24 cellular contexts compared by ENCODE assay signal in genomic region chr13:105142556-105142955, GRCh38.
DNase-seq lines count a peak whose midpoint lies in the region; ATAC-seq, FAIRE-seq and TF ChIP-seq lines count a peak whose summit lies in the region.
"Had no signal": no experiment of that assay in that cellular context is flagged by ENCODE, and none has a peak within 500 bp of the region (broad histone marks: within the 10 kb centered on the region; RNA-seq: fewer than 3 reads in every experiment).

No MANE protein-coding gene starts in this region.

- no peaks in the 10 kb centered on the region for H3K9me3 ChIP-seq in endothelial cell of umbilical vein (replicated peaks; ENCODE audit: control insufficient read depth, insufficient read depth, low read length)
- H3K9me3 ChIP-seq: BE2C, BLaER1 had no signal

- DNase-seq in Jurkat, Clone E6-1 (ENCODE audit: low read depth, low spot score), result peak; percentile 22
- DNase-seq in dermis microvascular lymphatic vessel endothelial cell (ENCODE audit: low read depth in 2 of 2) (peak; percentile 12 to 67), endothelial cell of umbilical vein (ENCODE audit: low read depth, low spot score) (peak; percentile 40), NCI-H526 treated with DMSO at 0.1 percent for 48 hours (lab: John Stamatoyannopoulos, UW) (no peak), HuH-7.5 (ENCODE audit: low spot score) (no peak)
- DNase-seq: 8988T; ACHN; BE2C; C1 segment of cervical spinal cord; CD4-positive, alpha-beta memory T cell; CD4-positive, CD25-positive, alpha-beta regulatory T cell; CD8-positive, alpha-beta memory T cell; COR-L47; DMS 273 treated with DMSO at 0.1 percent for 48 hours; DMS153; DMS53; DMS79; GF-D8 had no signal

- POLR2A ChIA-PET in endothelial cell of umbilical vein (lab: Charles Lee), result no interaction called here

- H2AFZ ChIP-seq in endothelial cell of umbilical vein (ENCODE audit: low read depth, low read length), result no peak overlapping the region

- H3K9me1 ChIP-seq in endothelial cell of umbilical vein (replicated peaks; ENCODE audit: control insufficient read depth, extremely low read depth, insufficient read depth, low read length), result no peaks in the 10 kb centered on the region

- no TSS peak for BruUV-seq in endothelial cell of umbilical vein (replicated peaks; lab: Mats Ljungman, UMichigan)

- no peak for FAIRE-seq in endothelial cell of umbilical vein (lab: Jason Lieb, UNC)
- FAIRE-seq: A204.1, G401.6, GM12891, GM19239 had no signal

- H3K27ac ChIP-seq in endothelial cell of umbilical vein (ENCODE audit: insufficient read depth, low read depth, low read length), result no peak overlapping the region
- H3K27ac ChIP-seq: BLaER1 had no signal

- H3K36me3 ChIP-seq in endothelial cell of umbilical vein (ENCODE audit: control insufficient read depth in 2 of 2, extremely low read depth in 1 of 2, insufficient read depth in 2 of 2, low read length in 2 of 2), result no peaks in the 10 kb centered on the region
- H3K36me3 ChIP-seq: BE2C, BLaER1 had no signal

- CTCF ChIA-PET in endothelial cell of umbilical vein (lab: Charles Lee), result interaction anchor here (0.6 kb wide), 1 partner anchor 27 kb away, joined by 3 read pairs; no protein-coding TSS in a partner anchor

- no peak for TF ChIP-seq POLR2A in endothelial cell of umbilical vein (IDR thresholded peaks at IDR 0.05; ENCODE audit: low read depth, low read length)

- no peak for TF ChIP-seq CTCF in endothelial cell of umbilical vein (IDR thresholded peaks at IDR 0.05; ENCODE audit: extremely low read depth in 1 of 2, insufficient read depth in 1 of 2, low read depth in 1 of 2, low read length in 2 of 2)

- H3K4me2 ChIP-seq in endothelial cell of umbilical vein (ENCODE audit: insufficient read depth, low read length), result no peak overlapping the region
- H3K4me2 ChIP-seq: BLaER1 had no signal

- no peaks in the 10 kb centered on the region for H3K79me2 ChIP-seq in endothelial cell of umbilical vein (ENCODE audit: control insufficient read depth, insufficient read depth, low read length)

- intact Hi-C loops in endothelial cell of umbilical vein (cut with micrococcal nuclease), result no loop called here

- H4K20me1 ChIP-seq in endothelial cell of umbilical vein (replicated peaks; ENCODE audit: control insufficient read depth, extremely low read depth, insufficient read depth, low read length), result no peaks in the 10 kb centered on the region
- H4K20me1 ChIP-seq: BLaER1 had no signal

- H3K4me1 ChIP-seq in endothelial cell of umbilical vein (ENCODE audit: control insufficient read depth, extremely low read depth, insufficient read depth, low read length), result no peaks in the 10 kb centered on the region
- H3K4me1 ChIP-seq: BE2C had no signal

- no peak for ATAC-seq in GM19397 (IDR thresholded peaks at IDR 0.05; ENCODE audit: unreplicated experiment)

- H3K9ac ChIP-seq in endothelial cell of umbilical vein (replicated peaks; ENCODE audit: extremely low read depth, insufficient read depth, low read length), result no peak overlapping the region
- H3K9ac ChIP-seq: BLaER1 had no signal

- H3K4me3 ChIP-seq in Jurkat, Clone E6-1 (ENCODE audit: low read length), result no peak overlapping the region
- no peak overlapping the region for H3K4me3 ChIP-seq in endothelial cell of umbilical vein (replicated peaks in 1 of 3; ENCODE audit: insufficient read depth in 1 of 3, low read depth in 1 of 3, low read length in 3 of 3)
- H3K4me3 ChIP-seq: BLaER1 had no signal

- H3K27me3 ChIP-seq in endothelial cell of umbilical vein (ENCODE audit: control insufficient read depth in 2 of 2, insufficient read depth in 2 of 2, low read length in 2 of 2), result no peaks in the 10 kb centered on the region
- H3K27me3 ChIP-seq: BE2C, BLaER1 had no signal

- dilution Hi-C loops in endothelial cell of umbilical vein (cut with MboI; ENCODE audit: extremely low pct_ligation_motif_present, low sequenced_read_pairs), result no loop called here

TF ChIP-seq in endothelial cell of umbilical vein, 7 proteins besides CTCF, POLR2A, EP300 and RAD21:
- no peak for TF ChIP-seq MYC (IDR thresholded peaks at IDR 0.05; ENCODE audit: low read depth, low read length)
- TF ChIP-seq JUN (IDR thresholded peaks at IDR 0.05; ENCODE audit: borderline replicate concordance, insufficient read depth, insufficient read length, low read depth), result no peak
- no peak for TF ChIP-seq GATA2 (IDR thresholded peaks at IDR 0.05; ENCODE audit: insufficient read depth, insufficient read length, low read depth, low read length)

Comparison
In these comparisons a context has a peak if more than half of its experiments do, and no peak if none do; other contexts are left out.
1. DNase-seq: peak in Jurkat, Clone E6-1 (single experiment), dermis microvascular lymphatic vessel endothelial cell (2 of 2) and endothelial cell of umbilical vein (single experiment); none in NCI-H526 treated with DMSO at 0.1 percent for 48 hours (single experiment) and HuH-7.5 (single experiment).